18 cellular contexts compared by ENCODE assay signal in genomic region chr9:124831642-124832364, GRCh38. TPM values are rescaled to one million over a fixed set of nuclear protein-coding genes. Genes with fewer than 3 reads are reported as not detected.
DNase-seq lines count a peak whose midpoint lies in the region; ATAC-seq and TF ChIP-seq lines count a peak whose summit lies in the region.
"Had no signal": no experiment of that assay in that cellular context is flagged by ENCODE, and none has a peak within 500 bp of the region (broad histone marks: within the 10 kb centered on the region; RNA-seq: fewer than 3 reads in every experiment).

No MANE protein-coding gene starts in this region.

- WGBS in testis, 2 donors = 52 to 70% methylated on average over 9 of the region's 9 CpGs

- in situ Hi-C loops in G401 (cut with HindIII; ENCODE audit: low sequenced_read_pairs) = no loop called here

- TF ChIP-seq POLR2A in testis (IDR thresholded peaks at IDR 0.05) = no peak

- H3K4me3 ChIP-seq in SJCRH30 (no peak overlapping the region), testis (no peak overlapping the region)

- H3K27me3 ChIP-seq in SJCRH30 (no peaks in the 10 kb centered on the region), testis (no peaks in the 10 kb centered on the region)

- H3K9me3 ChIP-seq in SJCRH30 (replicated peaks) = no peaks in the 10 kb centered on the region
- H3K9me3 ChIP-seq in testis = no peaks in the 10 kb centered on the region

- peak; percentile 90 for ATAC-seq in Right ventricle myocardium superior (ENCODE audit: poor library complexity)
- no peak for ATAC-seq in HG03039 (IDR thresholded peaks at IDR 0.05; ENCODE audit: unreplicated experiment)
- ATAC-seq in GM18868 (IDR thresholded peaks at IDR 0.05; ENCODE audit: unreplicated experiment) = no peak

- H3K27ac ChIP-seq in SJCRH30 = peak overlapping the region; percentile 41
- H3K27ac ChIP-seq in testis = no peak overlapping the region

- no peak for TF ChIP-seq CTCF in testis (IDR thresholded peaks at IDR 0.05)

- peaks cover 39% of the 10 kb centered on the region for H3K4me1 ChIP-seq in SJCRH30
- H3K4me1 ChIP-seq in testis = peaks cover 27% of the 10 kb centered on the region

- DNase-seq in SJCRH30 (no peak), Right ventricle myocardium superior (peak; percentile 90), myocyte (ENCODE audit: low read depth) (peak; percentile 57), testis (peak; percentile 74), G401 (ENCODE audit: low spot score) (no peak)
- DNase-seq in effector CD4-positive, alpha-beta T cell = no peak
- DNase-seq: activated CD4-positive, alpha-beta memory T cell treated with anti-CD3 and anti-CD28 coated beads for 36 hours; Calu3; central memory CD4-positive, alpha-beta T cell; effector memory CD4-positive, alpha-beta T cell; H7; NCI-H1930; NCI-H524 treated with DMSO at 0.1 percent for 48 hours had no signal

- intact Hi-C loops in Right ventricle myocardium superior (cut with DNase I) (no loop called here), testis (cut with DNase I; ENCODE audit: low total_unique reads) (no loop called here)

- H3K36me3 ChIP-seq in SJCRH30 (no peaks in the 10 kb centered on the region), testis (ENCODE audit: low read depth, missing control alignments) (no peaks in the 10 kb centered on the region)

RNA-seq across cellular contexts. Expression of gene WDR38, which starts 21.5 kb away (rescaled TPM):
- total RNA-seq in SJCRH30 (2014; rRNA removed; shearing (Covaris generic)) = not detected in 2 replicates
- not detected for total RNA-seq in Right ventricle myocardium superior
- total RNA-seq in myocyte = 0.16 TPM in 1 of 2 replicates, not detected in the other
- not detected for polyA plus RNA-seq in myocyte (2012)
- 1 to 10 TPM; 3.2 to 7.6 TPM for total RNA-seq in testis
- 11.8 TPM for polyA plus RNA-seq in testis (ENCODE audit: insufficient read depth, low read depth, low replicate concordance)
- 0.62 TPM in 1 of 2 replicates, not detected in the other for total RNA-seq in G401 (2014; rRNA removed; shearing (Covaris generic))
- total RNA-seq: activated CD4-positive, alpha-beta memory T cell treated with anti-CD3 and anti-CD28 coated beads for 36 hours; activated T-helper 1 cell treated with anti-CD3 and anti-CD28 coated beads, Interleukin-12 subunit alpha, Interleukin-12 subunit beta, Interleukin-2, Interleukin-4 antibody, amounts not matched to agents 30 ng/mL and 10 ng/mL and 1 ng/mL, durations not matched to agents 14 hours and 24 hours and 36 hours; Calu3; H7; lung microvascular endothelial cell had no signal
- polyA plus RNA-seq: neural cell had no signal

RNA-seq across cellular contexts. Expression of gene RPL35, which starts 30.0 kb away (rescaled TPM):
- total RNA-seq in SJCRH30 (2014; rRNA removed; shearing (Covaris generic)) = 3,495 and 5,082 TPM in 2 replicates
- total RNA-seq in Right ventricle myocardium superior (621 TPM), myocyte (1,729 and 2,407 TPM in 2 replicates), testis (1,000 to 10,000 TPM in 1 of 2 donors, 100 to 1,000 TPM in 1; 902 to 1,286 TPM)
- 1,685 TPM for polyA plus RNA-seq in myocyte (2012)
- polyA plus RNA-seq in testis (ENCODE audit: insufficient read depth, low read depth, low replicate concordance) = 1,119 TPM
- total RNA-seq in G401 (2014; rRNA removed; shearing (Covaris generic)) = 2,015 and 3,321 TPM in 2 replicates

RNA-seq across cellular contexts. Expression of gene ARPC5L, which starts 30.1 kb away (rescaled TPM):
- total RNA-seq in SJCRH30 (2014; rRNA removed; shearing (Covaris generic)) = 54.0 and 58.5 TPM in 2 replicates
- total RNA-seq in Right ventricle myocardium superior (37.8 TPM), myocyte (31.7 and 32.2 TPM in 2 replicates), testis (10 to 100 TPM; 64.7 to 75.4 TPM)
- 60.3 TPM for polyA plus RNA-seq in myocyte (2012)
- polyA plus RNA-seq in testis (ENCODE audit: insufficient read depth, low read depth, low replicate concordance) = 111 TPM
- total RNA-seq in G401 (2014; rRNA removed; shearing (Covaris generic)) = 29.4 and 46.0 TPM in 2 replicates

RNA-seq across cellular contexts. Expression of gene OLFML2A, which starts 54.9 kb away (rescaled TPM):
- 11.8 and 13.4 TPM in 2 replicates for total RNA-seq in SJCRH30 (2014; rRNA removed; shearing (Covaris generic))
- total RNA-seq in Right ventricle myocardium superior = 27.5 TPM
- 253 and 530 TPM in 2 replicates for total RNA-seq in myocyte
- polyA plus RNA-seq in myocyte (2012) = 57.0 TPM
- total RNA-seq in testis = 1 to 10 TPM; 2.6 to 5.2 TPM
- polyA plus RNA-seq in testis (ENCODE audit: insufficient read depth, low read depth, low replicate concordance) = 4.0 TPM
- 9.4 and 12.0 TPM in 2 replicates for total RNA-seq in G401 (2014; rRNA removed; shearing (Covaris generic))
- total RNA-seq: activated CD4-positive, alpha-beta memory T cell treated with anti-CD3 and anti-CD28 coated beads for 36 hours; activated T-helper 1 cell treated with anti-CD3 and anti-CD28 coated beads, Interleukin-12 subunit alpha, Interleukin-12 subunit beta, Interleukin-2, Interleukin-4 antibody, amounts not matched to agents 30 ng/mL and 10 ng/mL and 1 ng/mL, durations not matched to agents 14 hours and 24 hours and 36 hours had no signal

Comparison
In these comparisons a context has a peak if more than half of its experiments do, and no peak if none do; other contexts are left out.
1. DNase-seq: peak in Right ventricle myocardium superior (single experiment), myocyte (single experiment) and testis (single experiment); none in SJCRH30 (0 of 2), effector CD4-positive, alpha-beta T cell (single experiment) and G401 (single experiment).